Comparison of ENCODE assay signal across 15 cellular contexts in genomic region chr2:229489016-229489415, GRCh38.
DNase-seq lines count a peak whose midpoint lies in the region; ATAC-seq and TF ChIP-seq lines count a peak whose summit lies in the region.
"Had no signal": no experiment of that assay in that cellular context is flagged by ENCODE, and none has a peak within 500 bp of the region (broad histone marks: within the 10 kb centered on the region; RNA-seq: fewer than 3 reads in every experiment).

No MANE protein-coding gene starts in this region.

- no peak overlapping the region for H3K27ac ChIP-seq in brain microvascular endothelial cell
- no peak overlapping the region for H3K27ac ChIP-seq in body of pancreas
- H3K27ac ChIP-seq: left ventricle myocardium inferior, psoas muscle, uterus had no signal

- H3K4me1 ChIP-seq in body of pancreas, result no peaks in the 10 kb centered on the region
- H3K4me1 ChIP-seq: psoas muscle, uterus had no signal

- H3K36me3 ChIP-seq in brain microvascular endothelial cell (replicated peaks) (no peaks in the 10 kb centered on the region), body of pancreas (replicated peaks in 1 of 2; ENCODE audit: insufficient read depth in 1 of 2, low read depth in 2 of 2) (no peaks in the 10 kb centered on the region)
- H3K36me3 ChIP-seq: left ventricle myocardium inferior, uterus had no signal

- intact Hi-C loops in body of pancreas (cut with DNase I), result no loop called here

- 78 to 88% methylated on average over 10 of the region's 10 CpGs for WGBS in body of pancreas, 2 donors

- H3K27me3 ChIP-seq in brain microvascular endothelial cell (replicated peaks), result no peaks in the 10 kb centered on the region
- no peaks in the 10 kb centered on the region for H3K27me3 ChIP-seq in body of pancreas
- H3K27me3 ChIP-seq: uterus had no signal

- TF ChIP-seq CTCF in brain microvascular endothelial cell (IDR thresholded peaks at IDR 0.05; ENCODE audit: low read depth, low read length, missing control alignments) (no peak), body of pancreas (IDR thresholded peaks at IDR 0.05) (no peak)

- TF ChIP-seq POLR2A in body of pancreas (IDR thresholded peaks at IDR 0.05), result no peak

- H3K9me3 ChIP-seq in body of pancreas, result no peaks in the 10 kb centered on the region
- H3K9me3 ChIP-seq: psoas muscle, uterus had no signal

- in situ Hi-C loops in brain microvascular endothelial cell (cut with HindIII; ENCODE audit: low pct_ligation_motif_present, low sequenced_read_pairs), result no loop called here

- no peak for ATAC-seq in body of pancreas
- ATAC-seq in GM19455 (IDR thresholded peaks at IDR 0.05; ENCODE audit: unreplicated experiment), result no peak
- ATAC-seq: activated CD8-positive, alpha-beta T cell treated with anti-CD3 and anti-CD28 coated beads, Interleukin-2, amount 10 ng/mL, durations not matched to agents 7 days and 5 days; activated naive CD8-positive, alpha-beta T cell treated with anti-CD3 and anti-CD28 coated beads, Interleukin-2, amount 50 U/mL, for 24 hours had no signal

- peak; percentile 35 for DNase-seq in COLO829 (ENCODE audit: low spot score)
- DNase-seq in NCI-H524 (lab: John Stamatoyannopoulos, UW), result peak; percentile 66 to 91
- DNase-seq in brain microvascular endothelial cell, result peak; percentile 29
- DNase-seq in myocyte (ENCODE audit: low read depth), result peak; percentile 99
- DNase-seq in NCI-H69 (lab: John Stamatoyannopoulos, UW), result no peak
- DNase-seq in body of pancreas, result no peak
- DNase-seq in NCI-H187 (lab: John Stamatoyannopoulos, UW), result no peak
- DNase-seq: activated CD8-positive, alpha-beta T cell treated with anti-CD3 and anti-CD28 coated beads, Interleukin-2, amount 10 ng/mL, durations not matched to agents 7 days and 5 days; activated naive CD8-positive, alpha-beta T cell treated with anti-CD3 and anti-CD28 coated beads, Interleukin-2, amount 50 U/mL, for 24 hours; CD4-positive, CD25-positive, alpha-beta regulatory T cell; left ventricle myocardium inferior; NCI-H2029 treated with DMSO at 0.1 percent for 48 hours; uterus had no signal

- H3K4me3 ChIP-seq in brain microvascular endothelial cell (ENCODE audit: low read depth, low read length), result no peak overlapping the region
- H3K4me3 ChIP-seq in body of pancreas, result no peak overlapping the region
- H3K4me3 ChIP-seq: left ventricle myocardium inferior, psoas muscle, uterus had no signal

Comparison
In these comparisons a context has a peak if more than half of its experiments do, and no peak if none do; other contexts are left out.
1. DNase-seq: peak in COLO829 (single experiment), NCI-H524 (2 of 2), brain microvascular endothelial cell (single experiment) and myocyte (single experiment); none in NCI-H69 (single experiment), body of pancreas (0 of 4) and NCI-H187 (0 of 2).